In genomic region chr16:20348365-20349185, GRCh38 we compare ENCODE assay signal across 20 cellular contexts. TPM values are rescaled to one million over a fixed set of nuclear protein-coding genes. Genes with fewer than 3 reads are reported as not detected.
DNase-seq lines count a peak whose midpoint lies in the region; ATAC-seq and TF ChIP-seq lines count a peak whose summit lies in the region.
"Had no signal": no experiment of that assay in that cellular context is flagged by ENCODE, and none has a peak within 500 bp of the region (broad histone marks: within the 10 kb centered on the region; RNA-seq: fewer than 3 reads in every experiment).

No MANE protein-coding gene starts in this region.

- H3K27ac ChIP-seq in stomach, result no peak overlapping the region
- no peak overlapping the region for H3K27ac ChIP-seq in coronary artery
- H3K27ac ChIP-seq: A549, foreskin keratinocyte had no signal

- H3K4me1 ChIP-seq in stomach, result peaks cover 0 to 9% (median 4%) of the 10 kb centered on the region in 4 donors
- H3K4me1 ChIP-seq: A549, foreskin keratinocyte had no signal

- WGBS in stomach, 5 donors, result 16 to 56% (median 21%) methylated on average over 15 to 77 of the region's 77 CpGs

- peaks cover 0 to 19% (median 0%) of the 10 kb centered on the region in 3 donors for H3K27me3 ChIP-seq in stomach
- H3K27me3 ChIP-seq: foreskin keratinocyte had no signal

- TF ChIP-seq POLR2A in stomach (IDR thresholded peaks at IDR 0.05), result no peak

- DNase-seq in NCI-H82 (lab: John Stamatoyannopoulos, UW) (peak; percentile 3), NCI-H82 treated with DMSO at 0.1 percent for 48 hours (lab: John Stamatoyannopoulos, UW; ENCODE audit: unreplicated experiment) (no peak), NCI-H345 treated with DMSO at 0.1 percent for 48 hours (lab: John Stamatoyannopoulos, UW; ENCODE audit: unreplicated experiment) (peak; percentile 17), iPS-NIHi11 (ENCODE audit: low spot score) (peak; percentile 82), stomach (peak; percentile 57), GDM1 (lab: John Stamatoyannopoulos, UW) (no peak), coronary artery (ENCODE audit: low spot score) (no peak)
- DNase-seq: activated CD4-positive, CD25-positive, alpha-beta regulatory T cell; DND-41; foreskin keratinocyte; KBM-7; NCI-H2171 treated with DMSO at 0.1 percent for 48 hours; Right ventricle myocardium superior had no signal

- TF ChIP-seq CTCF in stomach (IDR thresholded peaks at IDR 0.05), result peak in 3 of 7 experiments; percentile 11 to 22 (median 12)
- no peak for TF ChIP-seq CTCF in coronary artery (IDR thresholded peaks at IDR 0.05)

- ATAC-seq in GM21447 (IDR thresholded peaks at IDR 0.05; ENCODE audit: unreplicated experiment), result no peak
- ATAC-seq: activated T-cell treated with anti-CD3 and anti-CD28 coated beads, Interleukin-2, amount 50 U/mL, for 72 hours; foreskin keratinocyte had no signal

- H3K4me3 ChIP-seq in stomach, result peak overlapping the region in 1 of 4 donors; percentile 12
- H3K4me3 ChIP-seq in coronary artery, result no peak overlapping the region
- H3K4me3 ChIP-seq: A549 had no signal

- H3K9me3 ChIP-seq in stomach, result no peaks in the 10 kb centered on the region
- H3K9me3 ChIP-seq: A549 had no signal

- intact Hi-C loops in stomach (cut with DNase I; ENCODE audit: low total_unique reads), result no loop called here

- H3K36me3 ChIP-seq in stomach, result no peaks in the 10 kb centered on the region

- no peak for TF ChIP-seq EP300 in stomach (IDR thresholded peaks at IDR 0.05)

RNA-seq across cellular contexts. Expression of gene UMOD, which starts 3.9 kb away (rescaled TPM):
- total RNA-seq in stomach, result 1 to 10 TPM in 2 of 5 donors, under 1 TPM in 1, not detected in 2; 0.45 to 3.0 (median 1.3) TPM
- under 1 TPM in 2 of 3 donors, not detected in 1; 0.25 to 0.53 TPM for polyA plus RNA-seq in stomach
- total RNA-seq: activated T-cell treated with anti-CD3 and anti-CD28 coated beads, Interleukin-2, amount 50 U/mL, for 72 hours; dermis microvascular lymphatic vessel endothelial cell; foreskin keratinocyte; natural killer cell treated with Interleukin-12 subunit alpha and Interleukin-12 subunit beta and Interleukin-15 and Interleukin-18, amount 100 ng/mL, for 72 hours; Right ventricle myocardium superior; skeletal muscle tissue had no signal
- polyA plus RNA-seq: A549, foreskin keratinocyte, keratinocyte had no signal

RNA-seq across cellular contexts. Expression of gene GP2, which starts 21.3 kb away (rescaled TPM):
- total RNA-seq in stomach, result 10 to 100 TPM in 2 of 5 donors, 1 to 10 TPM in 2, under 1 TPM in 1; 0.55 to 53.3 (median 5.2) TPM
- 10 to 100 TPM in 2 of 3 donors, 1 to 10 TPM in 1; 6.7 to 47.5 (median 22.1) TPM for polyA plus RNA-seq in stomach
- total RNA-seq: activated T-cell treated with anti-CD3 and anti-CD28 coated beads, Interleukin-2, amount 50 U/mL, for 72 hours; dermis microvascular lymphatic vessel endothelial cell; foreskin keratinocyte; natural killer cell treated with Interleukin-12 subunit alpha and Interleukin-12 subunit beta and Interleukin-15 and Interleukin-18, amount 100 ng/mL, for 72 hours; Right ventricle myocardium superior; skeletal muscle tissue had no signal
- polyA plus RNA-seq: A549, foreskin keratinocyte, keratinocyte had no signal

RNA-seq across cellular contexts. Expression of gene PDILT, which starts 56.0 kb away (rescaled TPM):
- total RNA-seq in stomach, result 10 to 100 TPM in 2 of 5 donors, 1 to 10 TPM in 1, under 1 TPM in 1, not detected in 1; 0.37 to 34.8 (median 12.7) TPM
- polyA plus RNA-seq in stomach, result 100 to 1,000 TPM in 2 of 3 donors, 10 to 100 TPM in 1; 72.7 to 150 (median 110) TPM
- total RNA-seq: activated T-cell treated with anti-CD3 and anti-CD28 coated beads, Interleukin-2, amount 50 U/mL, for 72 hours; dermis microvascular lymphatic vessel endothelial cell; foreskin keratinocyte; natural killer cell treated with Interleukin-12 subunit alpha and Interleukin-12 subunit beta and Interleukin-15 and Interleukin-18, amount 100 ng/mL, for 72 hours; Right ventricle myocardium superior; skeletal muscle tissue had no signal
- polyA plus RNA-seq: A549, foreskin keratinocyte, keratinocyte had no signal

Comparison
In these comparisons a context has a peak if more than half of its experiments do, and no peak if none do; other contexts are left out.
1. DNase-seq: peak in NCI-H82 (single experiment), NCI-H345 treated with DMSO at 0.1 percent for 48 hours (single experiment), iPS-NIHi11 (single experiment) and stomach (single experiment); none in NCI-H82 treated with DMSO at 0.1 percent for 48 hours (single experiment), GDM1 (single experiment) and coronary artery (single experiment).